Comparison of ENCODE assay signal across 8 cellular contexts in genomic region chr19:39445258-39446071, GRCh38. TPM values are rescaled to one million over a fixed set of nuclear protein-coding genes. Genes with fewer than 3 reads are reported as not detected.
DNase-seq lines count a peak whose midpoint lies in the region; TF ChIP-seq lines count a peak whose summit lies in the region.

Gene SUPT5H (plus strand): TSS chr19:39445582. CDS start chr19:39445891, 309 bp downstream.

- peak in 2 of 4 donors; percentile 81 to 96 for TF ChIP-seq POLR2A in stomach (IDR thresholded peaks at IDR 0.05)

- peak; percentile 98 for DNase-seq in ELF-1 (ENCODE audit: low read depth, low spot score)
- DNase-seq in H9: peak; percentile 97
- peak; percentile 98 for DNase-seq in MG63
- DNase-seq in SHP77 treated with DMSO at 0.1 percent for 48 hours (lab: John Stamatoyannopoulos, UW): peak; percentile 92
- peak; percentile 99 for DNase-seq in activated effector memory CD4-positive, alpha-beta T cell treated with anti-CD3 and anti-CD28 coated beads, Interleukin-2, amount 50 U/mL, for 16 hours
- peak; percentile 96 for DNase-seq in fibroblast of the conjunctiva (ENCODE audit: low read depth)
- DNase-seq in stomach: peak; percentile 98

- no peak within 1 kb of the TSS for H3K4ac ChIP-seq in H9 (ENCODE audit: low read depth, low read length)

- no peak within 1 kb of the TSS for H2BK12ac ChIP-seq in H9 (ENCODE audit: insufficient read length, low read depth, low read length)

- WGBS in H9 (ENCODE audit: extremely low coverage, insufficient read length, low lambda C conversion rate): no CpG with 5 or more reads among the region's 65 CpGs
- WGBS in stomach, 5 donors: 0 to 1% (median 0%) methylated on average over 41 to 65 of the region's 65 CpGs

- H3K27ac ChIP-seq in H9 (ENCODE audit: insufficient read length, low read depth, low read length) (peak within 1 kb of the TSS; percentile 45), neural cell (ENCODE audit: low read length) (peak within 1 kb of the TSS; percentile 98), stomach (peak within 1 kb of the TSS; percentile 78 to 96 (median 94))

- H3K9ac ChIP-seq in H9 (ENCODE audit: extremely low read depth, insufficient read length, low read length) (peak within 1 kb of the TSS; percentile 96), neural cell (ENCODE audit: low read length) (peak within 1 kb of the TSS; percentile 97)

- H3K4me1 ChIP-seq in H9 (ENCODE audit: insufficient read depth, low read length) (no peaks in the 10 kb centered on the region), stomach (peaks cover 21 to 62% (median 46%) of the 10 kb centered on the region in 4 donors)

- H4K8ac ChIP-seq in H9 (replicated peaks; ENCODE audit: insufficient read length, low read depth, low read length): no peak within 1 kb of the TSS

- H3K27me3 ChIP-seq in H9 (ENCODE audit: insufficient read depth, low read length) (no peaks in the 10 kb centered on the region), MG63 (no peaks in the 10 kb centered on the region), neural cell (ENCODE audit: insufficient read depth, low read depth, low read length) (no peaks in the 10 kb centered on the region), stomach (no peaks in the 10 kb centered on the region)

- H4K20me1 ChIP-seq in H9 (ENCODE audit: control insufficient read depth, insufficient read depth, insufficient read length) (no peaks in the 10 kb centered on the region), neural cell (ENCODE audit: insufficient read depth) (no peaks in the 10 kb centered on the region)

- TF ChIP-seq RAD21 in neural cell (conservative IDR thresholded peaks at IDR 0.05): peak; percentile 41

- peak within 1 kb of the TSS; percentile 68 for H3K18ac ChIP-seq in H9 (ENCODE audit: insufficient read length, low read depth, low read length)

- H3K56ac ChIP-seq in H9 (ENCODE audit: insufficient read length, low read depth, low read length): no peak within 1 kb of the TSS

- H3K9me2 ChIP-seq in neural cell (ENCODE audit: insufficient read depth, low read length): no peaks in the 10 kb centered on the region

- H3K36me3 Mint-ChIP-seq in H9 (ENCODE audit: insufficient read depth in 1 of 3, low read depth in 3 of 3): peaks cover 7 to 33% (median 29%) of the 10 kb centered on the region in 3 experiments; a peak in 6 of 7 replicates

- peaks cover 5% of the 10 kb centered on the region for H3K23me2 ChIP-seq in H9 (ENCODE audit: insufficient read length, low read depth, low read length, poor library complexity, severe bottlenecking)

- peaks cover 4% of the 10 kb centered on the region; the same call in 1 of the 2 replicates for H3K27me3 Mint-ChIP-seq in H9 (ENCODE audit: low read depth)

- no peak within 1 kb of the TSS for H2AFZ ChIP-seq in H9 (ENCODE audit: low read length)
- peak within 1 kb of the TSS; percentile 69 for H2AFZ ChIP-seq in neural cell (ENCODE audit: low read depth, low read length)

- H3K9me3 Mint-ChIP-seq in H9: peaks cover 0 to 5% of the 10 kb centered on the region in 2 experiments; a peak in 2 of 5 replicates

- peak within 1 kb of the TSS; percentile 38 for H2BK120ac ChIP-seq in H9 (ENCODE audit: low read depth, low read length, poor library complexity, severe bottlenecking)

- H2BK5ac ChIP-seq in H9 (ENCODE audit: insufficient read length, low read length): no peak within 1 kb of the TSS

- TF ChIP-seq CTCF in H9 (conservative IDR thresholded peaks at IDR 0.05): no peak
- peak; percentile 26 for TF ChIP-seq CTCF in neural cell (IDR thresholded peaks at IDR 0.05; ENCODE audit: poor library complexity, severe bottlenecking)
- no peak for TF ChIP-seq CTCF in stomach (IDR thresholded peaks at IDR 0.05)

- H3T11ph ChIP-seq in H9 (ENCODE audit: low read length): no peak within 1 kb of the TSS

- H3K79me2 ChIP-seq in H9 (ENCODE audit: insufficient read depth, low read length) (peaks cover 40% of the 10 kb centered on the region; the same call in 1 of the 2 replicates), neural cell (replicated peaks; ENCODE audit: insufficient read depth, low read length) (peaks cover 49% of the 10 kb centered on the region)

- H3K4me3 Mint-ChIP-seq in H9: peak within 1 kb of the TSS; percentile 84 to 97

- H3K4me3 ChIP-seq in MG63 (peak within 1 kb of the TSS; percentile 95), neural cell (ENCODE audit: low read length) (peak within 1 kb of the TSS; percentile 92), stomach (peak within 1 kb of the TSS; percentile 68 to 97 (median 86))

- no peak within 1 kb of the TSS for H2BK15ac ChIP-seq in H9 (ENCODE audit: low read depth, low read length)

- H3K9me3 ChIP-seq in H9 (ENCODE audit: control insufficient read depth, low read depth, low read length): no peaks in the 10 kb centered on the region
- H3K9me3 ChIP-seq in MG63: no peaks in the 10 kb centered on the region; the same call in 1 of the 2 replicates
- no peaks in the 10 kb centered on the region for H3K9me3 ChIP-seq in neural cell (ENCODE audit: low read length)
- no peaks in the 10 kb centered on the region for H3K9me3 ChIP-seq in stomach

- no peak for TF ChIP-seq EP300 in neural cell (conservative IDR thresholded peaks at IDR 0.05; ENCODE audit: poor library complexity, severe bottlenecking)
- no peak for TF ChIP-seq EP300 in stomach (IDR thresholded peaks at IDR 0.05)

- H3F3A ChIP-seq in neural cell (ENCODE audit: insufficient read depth, low read length, poor library complexity, severe bottlenecking): no peaks in the 10 kb centered on the region

- peaks cover 11% of the 10 kb centered on the region for H3K79me1 ChIP-seq in H9 (ENCODE audit: insufficient read depth, low read depth, low read length, poor library complexity, severe bottlenecking)

- H3K4me2 ChIP-seq in H9 (ENCODE audit: insufficient read depth, insufficient read length, low read length): peak within 1 kb of the TSS; percentile 84
- peak within 1 kb of the TSS; percentile 97 for H3K4me2 ChIP-seq in neural cell (ENCODE audit: low read length)

- H2AK5ac ChIP-seq in H9 (ENCODE audit: insufficient read length, low read length): no peak within 1 kb of the TSS

- H4K5ac ChIP-seq in H9 (ENCODE audit: insufficient read length, low read depth, low read length): peak within 1 kb of the TSS; percentile 6

- no peak within 1 kb of the TSS for H2BK20ac ChIP-seq in H9 (ENCODE audit: low read depth, low read length, poor library complexity, severe bottlenecking)

- H3K23ac ChIP-seq in H9 (ENCODE audit: insufficient read length, low read depth, low read length): no peak within 1 kb of the TSS

- H3K27ac Mint-ChIP-seq in H9: peak within 1 kb of the TSS; percentile 91 to 99 (median 98)

- H3K4me1 Mint-ChIP-seq in H9: peaks cover 10 to 15% of the 10 kb centered on the region in 2 experiments

- H3K14ac ChIP-seq in H9 (ENCODE audit: insufficient read depth, low read length): peak within 1 kb of the TSS; percentile 77; the same call in 1 of the 2 replicates

- H3K36me3 ChIP-seq in MG63 (peaks cover 29% of the 10 kb centered on the region), neural cell (ENCODE audit: insufficient read depth, low read length) (no peaks in the 10 kb centered on the region), stomach (peaks cover 0 to 23% (median 9%) of the 10 kb centered on the region in 4 donors)

- intact Hi-C loops in stomach (cut with DNase I; ENCODE audit: low total_unique reads): no loop called here

- H4K91ac ChIP-seq in H9 (ENCODE audit: insufficient read length, low read depth, low read length): no peak within 1 kb of the TSS

TF ChIP-seq in neural cell, 6 proteins besides CTCF, POLR2A, EP300 and RAD21:
- TF ChIP-seq EZH2 (IDR thresholded peaks at IDR 0.05; ENCODE audit: borderline replicate concordance, insufficient read depth, low read length, poor library complexity, severe bottlenecking) (no peak), POLR2AphosphoS5 (IDR thresholded peaks at IDR 0.05) (peak; percentile 99), SMC3 (conservative IDR thresholded peaks at IDR 0.05; ENCODE audit: poor library complexity) (peak; percentile 47), REST (IDR thresholded peaks at IDR 0.05; ENCODE audit: borderline replicate concordance) (peak; percentile 84), MXI1 (conservative IDR thresholded peaks at IDR 0.05; ENCODE audit: poor library complexity, severe bottlenecking) (peak; percentile 92), TAF1 (IDR thresholded peaks at IDR 0.05; ENCODE audit: low read depth) (peak; percentile 93)

RNA-seq across cellular contexts. Expression of gene SUPT5H, which starts in this region (rescaled TPM):
- 141 and 145 TPM in 2 replicates for total RNA-seq in H9 (2021)
- 55.9 and 102 TPM in 2 replicates for total RNA-seq in MG63 (2014; rRNA removed; shearing (Covaris generic); ENCODE audit: low replicate concordance)
- polyA plus RNA-seq in neural cell: 90.7 and 92.5 TPM in 2 replicates
- polyA minus RNA-seq in neural cell: 78.2 and 107 TPM in 2 replicates
- total RNA-seq in stomach: 100 to 1,000 TPM in 3 of 5 donors, 10 to 100 TPM in 2; 61.7 to 127 (median 101) TPM
- 100 to 1,000 TPM in 2 of 3 donors, 10 to 100 TPM in 1; 97.2 to 121 (median 118) TPM for polyA plus RNA-seq in stomach

Comparison
In these comparisons a context has a peak if more than half of its experiments do, and no peak if none do; other contexts are left out.
1. Peak in every context shown above with its lines: DNase-seq, H3K4me3 ChIP-seq and H3K27ac ChIP-seq.
2. H3K27ac ChIP-seq: peak in every context shown above with its lines; median percentile 98 in neural cell; 94 in stomach; 45 in H9.